ENCODE assay signal across 8 cellular contexts in genomic region chr18:48946329-48946835, GRCh38. TPM values are rescaled to one million over a fixed set of nuclear protein-coding genes. Genes with fewer than 3 reads are reported as not detected.
DNase-seq lines count a peak whose midpoint lies in the region; ATAC-seq and TF ChIP-seq lines count a peak whose summit lies in the region.

No MANE protein-coding gene starts in this region.

- H3K27me3 ChIP-seq in iPS-15b (ENCODE audit: control insufficient read depth, insufficient read depth, low read length) = no peaks in the 10 kb centered on the region
- no peaks in the 10 kb centered on the region for H3K27me3 ChIP-seq in suprapubic skin

- WGBS in suprapubic skin = 52% methylated on average over 8 of the region's 8 CpGs

- H3K36me3 ChIP-seq in SK-N-MC (ENCODE audit: insufficient read depth, low read length) = peaks cover 6% of the 10 kb centered on the region; the same call in 1 of the 2 replicates
- peaks cover 10% of the 10 kb centered on the region for H3K36me3 ChIP-seq in iPS-15b (ENCODE audit: control insufficient read depth, insufficient read depth, low read length)
- peaks cover 6% of the 10 kb centered on the region for H3K36me3 ChIP-seq in suprapubic skin

- H3K4me3 ChIP-seq in SK-N-MC = peak overlapping the region; percentile 90; the same call in 1 of the 2 replicates
- H3K4me3 ChIP-seq in iPS-15b (ENCODE audit: low read depth, low read length) = peak overlapping the region; percentile 85
- peak overlapping the region; percentile 92 for H3K4me3 ChIP-seq in suprapubic skin

- no peak for TF ChIP-seq POLR2A in suprapubic skin (IDR thresholded peaks at IDR 0.05)

- H3K9me3 ChIP-seq in SK-N-MC (ENCODE audit: low read depth, low read length) (no peaks in the 10 kb centered on the region), iPS-15b (ENCODE audit: control insufficient read depth, insufficient read depth, low read length) (no peaks in the 10 kb centered on the region), suprapubic skin (no peaks in the 10 kb centered on the region)

- no peak for ATAC-seq in GM21619 (IDR thresholded peaks at IDR 0.05; ENCODE audit: unreplicated experiment)

- H3K27ac ChIP-seq in 22Rv1 = peak overlapping the region; percentile 94
- H3K27ac ChIP-seq in SK-N-MC = no peak overlapping the region
- peak overlapping the region; percentile 47 for H3K27ac ChIP-seq in suprapubic skin

- H3K4me1 ChIP-seq in iPS-15b (ENCODE audit: control insufficient read depth, insufficient read depth, low read length) (peaks cover 33% of the 10 kb centered on the region), suprapubic skin (peaks cover 76% of the 10 kb centered on the region)

- H3K9ac ChIP-seq in SK-N-MC (ENCODE audit: insufficient read length) (no peak overlapping the region), iPS-15b (ENCODE audit: low read depth, low read length) (no peak overlapping the region)

- DNase-seq in H4 (ENCODE audit: low spot score) (peak; percentile 79), SK-N-MC (ENCODE audit: low read depth, low spot score) (no peak), suprapubic skin (ENCODE audit: low spot score in 2 of 2) (no peak), GM10266 (ENCODE audit: extremely low spot score) (no peak)
- DNase-seq in activated CD8-positive, alpha-beta memory T cell treated with anti-CD3 and anti-CD28 coated beads for 24 hours = no peak

- TF ChIP-seq CTCF in 22Rv1 (IDR thresholded peaks at IDR 0.05) (no peak), suprapubic skin (IDR thresholded peaks at IDR 0.05) (no peak), GM10266 (IDR thresholded peaks at IDR 0.05; ENCODE audit: control insufficient read depth, insufficient read depth, low read depth, missing control alignments) (no peak)

- TF ChIP-seq EP300 in suprapubic skin (IDR thresholded peaks at IDR 0.05) = no peak

RNA-seq across cellular contexts. Expression of gene SMAD7, which starts 4.4 kb away (rescaled TPM):
- total RNA-seq in H4 (2014; rRNA removed; shearing (Covaris generic)) = 6.9 and 10.1 TPM in 2 replicates
- 10 to 100 TPM; 19.7 to 41.6 (median 27.8) TPM for total RNA-seq in suprapubic skin
